Comparison of ENCODE assay signal across 23 cellular contexts in genomic region chr15:58295637-58296036, GRCh38.
DNase-seq lines count a peak whose midpoint lies in the region; ATAC-seq and TF ChIP-seq lines count a peak whose summit lies in the region.
"Had no signal": no experiment of that assay in that cellular context is flagged by ENCODE, and none has a peak within 500 bp of the region (broad histone marks: within the 10 kb centered on the region; RNA-seq: fewer than 3 reads in every experiment).

No MANE protein-coding gene starts in this region.

- H3K9me3 Mint-ChIP-seq in natural killer cell = no peaks in the 10 kb centered on the region
- no peaks in the 10 kb centered on the region for H3K9me3 Mint-ChIP-seq in natural killer cell treated with Interleukin-12 subunit alpha and Interleukin-12 subunit beta and Interleukin-15 and Interleukin-18, amount 100 ng/mL, for 72 hours
- no peaks in the 10 kb centered on the region for H3K9me3 Mint-ChIP-seq in central memory CD8-positive, alpha-beta T cell

- H3K27me3 Mint-ChIP-seq in natural killer cell (ENCODE audit: low read depth in 2 of 2) = peaks cover 0 to under 1% of the 10 kb centered on the region in 2 donors
- peaks cover 0 to 5% of the 10 kb centered on the region in 2 donors for H3K27me3 Mint-ChIP-seq in natural killer cell treated with Interleukin-12 subunit alpha and Interleukin-12 subunit beta and Interleukin-15 and Interleukin-18, amount 100 ng/mL, for 72 hours
- peaks cover 8% of the 10 kb centered on the region for H3K27me3 Mint-ChIP-seq in central memory CD8-positive, alpha-beta T cell

- H3K27ac Mint-ChIP-seq in natural killer cell = peak overlapping the region in 1 of 2 donors; percentile 22
- H3K27ac Mint-ChIP-seq in natural killer cell treated with Interleukin-12 subunit alpha and Interleukin-12 subunit beta and Interleukin-15 and Interleukin-18, amount 100 ng/mL, for 72 hours = no peak overlapping the region
- H3K27ac Mint-ChIP-seq in central memory CD8-positive, alpha-beta T cell (ENCODE audit: low read depth) = no peak overlapping the region
- H3K27ac Mint-ChIP-seq: B cell; CD4-positive, alpha-beta T cell; CD8-positive, alpha-beta T cell had no signal

- no peaks in the 10 kb centered on the region for H3K36me3 Mint-ChIP-seq in natural killer cell
- H3K36me3 Mint-ChIP-seq in natural killer cell treated with Interleukin-12 subunit alpha and Interleukin-12 subunit beta and Interleukin-15 and Interleukin-18, amount 100 ng/mL, for 72 hours = peaks cover 16% of the 10 kb centered on the region
- peaks cover 2% of the 10 kb centered on the region for H3K36me3 Mint-ChIP-seq in central memory CD8-positive, alpha-beta T cell (ENCODE audit: insufficient read depth)
- H3K36me3 Mint-ChIP-seq: CD8-positive, alpha-beta T cell had no signal

- DNase-seq in natural killer cell (no peak), MM.1S (no peak), superior temporal gyrus (ENCODE audit: extremely low spot score) (no peak), DMS 273 (lab: John Stamatoyannopoulos, UW; ENCODE audit: unreplicated experiment) (no peak), activated gamma-delta T cell treated with Interleukin-2 at 50 U/mL for 16 hours (no peak)
- DNase-seq in natural killer cell treated with Interleukin-12 subunit alpha and Interleukin-12 subunit beta and Interleukin-15 and Interleukin-18, amount 100 ng/mL, for 72 hours (ENCODE audit: low spot score) = no peak
- no peak for DNase-seq in central memory CD8-positive, alpha-beta T cell (ENCODE audit: low spot score in 2 of 2)
- DNase-seq: AML-193; Caco-2; Calu3; CD4-positive, alpha-beta T cell; CD8-positive, alpha-beta T cell; DMS 273 treated with DMSO at 0.1 percent for 48 hours; DMS153; DMS79; DND-41; EL; GDM1 had no signal

- no peak overlapping the region for H3K9ac ChIP-seq in MM.1S (ENCODE audit: low read length)
- H3K9ac ChIP-seq: BLaER1 treated with 17β-estradiol and CSF1 and Interleukin-3, amounts not matched to agents 10 nM and 100 nM had no signal

- no peak overlapping the region for H3K4me2 ChIP-seq in MM.1S (ENCODE audit: low read depth, low read length)
- H3K4me2 ChIP-seq: A549 had no signal

- no peak for TF ChIP-seq CTCF in natural killer cell (IDR thresholded peaks at IDR 0.05)
- no peak for TF ChIP-seq CTCF in MM.1S (IDR thresholded peaks at IDR 0.05; ENCODE audit: low read length)

- peak overlapping the region; percentile 93; the same call in 1 of the 2 replicates for H3K27ac ChIP-seq in MM.1S (ENCODE audit: low read length)
- H3K27ac ChIP-seq: 22Rv1; A549; BLaER1 treated with 17β-estradiol and CSF1 and Interleukin-3, amounts not matched to agents 10 nM and 100 nM; C4-2B had no signal

- no peak overlapping the region for H2AFZ ChIP-seq in MM.1S (ENCODE audit: low read length)

- no peaks in the 10 kb centered on the region for H3K27me3 ChIP-seq in MM.1S (replicated peaks; ENCODE audit: insufficient read depth, low read length)
- H3K27me3 ChIP-seq: BLaER1 treated with 17β-estradiol and CSF1 and Interleukin-3, amounts not matched to agents 10 nM and 100 nM had no signal

- H3K4me3 Mint-ChIP-seq in natural killer cell = no peak overlapping the region
- H3K4me3 Mint-ChIP-seq in natural killer cell treated with Interleukin-12 subunit alpha and Interleukin-12 subunit beta and Interleukin-15 and Interleukin-18, amount 100 ng/mL, for 72 hours = no peak overlapping the region
- no peak overlapping the region for H3K4me3 Mint-ChIP-seq in central memory CD8-positive, alpha-beta T cell
- H3K4me3 Mint-ChIP-seq: B cell; CD4-positive, alpha-beta T cell; CD8-positive, alpha-beta T cell had no signal

- H3K4me1 ChIP-seq in MM.1S (ENCODE audit: low read length) = peaks cover 89% of the 10 kb centered on the region
- H3K4me1 ChIP-seq: A549 had no signal

- intact Hi-C loops in natural killer cell (cut with micrococcal nuclease) = no loop called here

- ATAC-seq in natural killer cell = peak; percentile 35 to 50 (median 46)
- no peak for ATAC-seq in natural killer cell treated with Interleukin-12 subunit alpha and Interleukin-12 subunit beta and Interleukin-15 and Interleukin-18, amount 100 ng/mL, for 72 hours
- ATAC-seq in central memory CD8-positive, alpha-beta T cell (replicated peaks; ENCODE audit: extremely low read depth, poor library complexity, severe bottlenecking) = peak; percentile 24
- ATAC-seq: A549; CD8-positive, alpha-beta T cell had no signal

- no peaks in the 10 kb centered on the region for H3K9me3 ChIP-seq in MM.1S (replicated peaks; ENCODE audit: insufficient read depth, low read length)

- H3K9me2 ChIP-seq in MM.1S (replicated peaks; ENCODE audit: insufficient read depth, low read length) = no peaks in the 10 kb centered on the region

- no peaks in the 10 kb centered on the region for H4K20me1 ChIP-seq in MM.1S (ENCODE audit: insufficient read depth, low read length)
- H4K20me1 ChIP-seq: BLaER1 treated with 17β-estradiol and CSF1 and Interleukin-3, amounts not matched to agents 10 nM and 100 nM had no signal

- no peaks in the 10 kb centered on the region for H3K79me2 ChIP-seq in MM.1S (ENCODE audit: low read length)

- no peak overlapping the region for H3K4me3 ChIP-seq in MM.1S (ENCODE audit: low read length)
- H3K4me3 ChIP-seq: A549; BLaER1 treated with 17β-estradiol and CSF1 and Interleukin-3, amounts not matched to agents 10 nM and 100 nM had no signal

- no peaks in the 10 kb centered on the region for H3K36me3 ChIP-seq in MM.1S (replicated peaks; ENCODE audit: insufficient read depth, low read length)

- peaks cover 66% of the 10 kb centered on the region for H3F3A ChIP-seq in MM.1S (ENCODE audit: insufficient read depth, low read length)

- H3K4me1 Mint-ChIP-seq in natural killer cell = peaks cover 4 to 49% of the 10 kb centered on the region in 2 donors
- peaks cover 30 to 45% of the 10 kb centered on the region in 2 donors for H3K4me1 Mint-ChIP-seq in natural killer cell treated with Interleukin-12 subunit alpha and Interleukin-12 subunit beta and Interleukin-15 and Interleukin-18, amount 100 ng/mL, for 72 hours (ENCODE audit: low read depth in 2 of 2)
- H3K4me1 Mint-ChIP-seq in central memory CD8-positive, alpha-beta T cell = peaks cover 12% of the 10 kb centered on the region
- H3K4me1 Mint-ChIP-seq: B cell had no signal

Comparison
In these comparisons a context has a peak if more than half of its experiments do, and no peak if none do; other contexts are left out.
1. ATAC-seq: peak in natural killer cell (3 of 3) and central memory CD8-positive, alpha-beta T cell (single experiment); none in natural killer cell treated with Interleukin-12 subunit alpha and Interleukin-12 subunit beta and Interleukin-15 and Interleukin-18, amount 100 ng/mL, for 72 hours (0 of 2).